1 cellular context compared by ENCODE assay signal in the genomic region with DNA sequence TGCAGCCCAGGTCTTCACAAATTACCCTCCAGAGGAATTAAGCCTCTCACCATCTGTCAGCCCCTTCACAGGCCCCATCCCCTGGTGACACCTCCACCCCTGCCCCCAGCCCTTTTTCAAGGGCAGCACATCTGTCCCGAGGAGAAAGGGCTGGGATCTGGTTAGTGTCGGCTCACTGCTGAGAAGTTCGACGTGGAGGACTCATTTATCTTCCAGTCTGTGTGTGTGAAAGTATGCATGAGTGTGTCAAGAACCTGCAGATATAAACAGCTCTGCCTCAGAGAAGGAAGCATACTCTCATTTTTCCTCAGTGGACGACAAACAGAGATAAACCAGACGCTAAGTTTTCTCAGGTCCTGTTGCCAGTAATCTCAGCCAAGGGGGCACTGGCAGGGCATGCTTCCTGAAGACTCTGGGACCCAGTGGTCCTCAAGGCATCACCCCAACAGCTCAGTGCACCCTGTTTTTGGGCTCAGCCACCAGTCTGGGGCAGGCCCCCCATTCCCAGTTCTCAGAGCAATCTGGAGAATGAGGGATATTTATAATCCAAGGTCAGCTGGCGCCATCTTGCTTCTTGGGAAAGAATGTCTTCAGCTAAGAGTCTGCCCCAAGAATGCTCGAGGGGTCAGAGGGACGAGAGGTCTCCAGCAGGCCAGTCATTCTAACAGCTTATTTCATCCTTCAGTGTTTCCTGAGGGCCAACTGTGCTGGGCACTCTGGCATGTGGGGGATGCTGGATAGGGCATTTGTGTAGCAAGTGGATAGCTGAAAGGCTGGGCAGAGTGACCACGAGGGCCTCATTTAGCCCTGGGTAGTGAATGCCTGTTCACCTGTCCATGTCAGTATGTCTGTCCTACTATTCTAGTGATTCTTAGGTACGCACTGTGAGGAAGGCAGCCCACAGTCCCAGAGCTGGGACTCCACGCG.
TF ChIP-seq lines count a peak whose summit lies in the region.

No MANE protein-coding gene starts in this region.

TF ChIP-seq in GM23338, 12 proteins besides CTCF, POLR2A, EP300 and RAD21 (continued from another document):
- TF ChIP-seq, protein P1, sequence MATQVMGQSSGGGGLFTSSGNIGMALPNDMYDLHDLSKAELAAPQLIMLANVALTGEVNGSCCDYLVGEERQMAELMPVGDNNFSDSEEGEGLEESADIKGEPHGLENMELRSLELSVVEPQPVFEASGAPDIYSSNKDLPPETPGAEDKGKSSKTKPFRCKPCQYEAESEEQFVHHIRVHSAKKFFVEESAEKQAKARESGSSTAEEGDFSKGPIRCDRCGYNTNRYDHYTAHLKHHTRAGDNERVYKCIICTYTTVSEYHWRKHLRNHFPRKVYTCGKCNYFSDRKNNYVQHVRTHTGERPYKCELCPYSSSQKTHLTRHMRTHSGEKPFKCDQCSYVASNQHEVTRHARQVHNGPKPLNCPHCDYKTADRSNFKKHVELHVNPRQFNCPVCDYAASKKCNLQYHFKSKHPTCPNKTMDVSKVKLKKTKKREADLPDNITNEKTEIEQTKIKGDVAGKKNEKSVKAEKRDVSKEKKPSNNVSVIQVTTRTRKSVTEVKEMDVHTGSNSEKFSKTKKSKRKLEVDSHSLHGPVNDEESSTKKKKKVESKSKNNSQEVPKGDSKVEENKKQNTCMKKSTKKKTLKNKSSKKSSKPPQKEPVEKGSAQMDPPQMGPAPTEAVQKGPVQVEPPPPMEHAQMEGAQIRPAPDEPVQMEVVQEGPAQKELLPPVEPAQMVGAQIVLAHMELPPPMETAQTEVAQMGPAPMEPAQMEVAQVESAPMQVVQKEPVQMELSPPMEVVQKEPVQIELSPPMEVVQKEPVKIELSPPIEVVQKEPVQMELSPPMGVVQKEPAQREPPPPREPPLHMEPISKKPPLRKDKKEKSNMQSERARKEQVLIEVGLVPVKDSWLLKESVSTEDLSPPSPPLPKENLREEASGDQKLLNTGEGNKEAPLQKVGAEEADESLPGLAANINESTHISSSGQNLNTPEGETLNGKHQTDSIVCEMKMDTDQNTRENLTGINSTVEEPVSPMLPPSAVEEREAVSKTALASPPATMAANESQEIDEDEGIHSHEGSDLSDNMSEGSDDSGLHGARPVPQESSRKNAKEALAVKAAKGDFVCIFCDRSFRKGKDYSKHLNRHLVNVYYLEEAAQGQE (IDR thresholded peaks at IDR 0.05; ENCODE audit: unreplicated experiment), result no peak
- TF ChIP-seq ZNF114 (CRISPR knock-in tag; IDR thresholded peaks at IDR 0.05) (no peak), POLR2AphosphoS5 (IDR thresholded peaks at IDR 0.05; ENCODE audit: low read depth) (no peak), ETS1 (IDR thresholded peaks at IDR 0.05) (no peak), ZNF331 (CRISPR knock-in tag; IDR thresholded peaks at IDR 0.05; ENCODE audit: low read depth) (no peak)
